Comparison of ENCODE assay signal across 30 cellular contexts in the genomic region with DNA sequence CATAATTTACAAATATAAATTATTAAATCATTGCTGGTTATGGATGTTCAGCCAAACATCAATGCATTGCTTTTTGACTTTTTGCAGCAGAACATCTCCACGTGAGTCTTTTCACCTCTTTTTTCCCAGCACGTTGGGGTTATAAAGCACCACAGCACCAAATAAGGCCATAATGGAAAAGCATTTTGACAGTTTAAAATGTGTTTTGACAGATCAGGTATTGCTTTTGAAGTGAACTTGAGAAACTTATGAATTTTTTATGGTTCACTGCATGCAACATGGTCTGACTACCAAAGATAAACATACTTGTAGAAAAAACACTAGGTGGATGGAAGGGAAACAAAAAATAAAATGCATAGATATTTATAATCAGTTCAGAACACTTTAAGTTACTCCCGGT.
"Had no signal": no experiment of that assay in that cellular context is flagged by ENCODE, and none has a peak within 500 bp of the region (broad histone marks: within the 10 kb centered on the region; RNA-seq: fewer than 3 reads in every experiment).

No MANE protein-coding gene starts in this region.

- H3K27me3 ChIP-seq: adrenal gland, ascending aorta, body of pancreas, brain microvascular endothelial cell, breast epithelium, cardiac muscle cell had no signal

- H3K36me3 ChIP-seq: adrenal gland, ascending aorta, brain microvascular endothelial cell, breast epithelium, cardiac muscle cell had no signal

- H3K4me3 ChIP-seq: adrenal gland, ascending aorta, body of pancreas, breast epithelium, cardiac muscle cell had no signal

- ATAC-seq: activated naive CD4-positive, alpha-beta T cell treated with anti-CD3 and anti-CD28 coated beads, Interleukin-2, amount 50 U/mL, for 72 hours; activated naive CD8-positive, alpha-beta T cell treated with anti-CD3 and anti-CD28 coated beads, Interleukin-2, amount 50 U/mL, for 24 hours; activated T-cell treated with anti-CD3 and anti-CD28 coated beads, Interleukin-2, amount 50 U/mL, for 4 hours; activated T-cell treated with anti-CD3 and anti-CD28 coated beads, Interleukin-2, amount 50 U/mL, for 72 hours; activated T-helper 17 cell treated with anti-CD3 and anti-CD28 coated beads, Interleukin-2, amount 50 U/mL, for 72 hours had no signal

- DNase-seq: activated effector memory CD4-positive, alpha-beta T cell treated with anti-CD3 and anti-CD28 coated beads, Interleukin-2, amount 50 U/mL, for 16 hours; activated effector memory CD4-positive, alpha-beta T cell treated with Interleukin-2 at 50 U/mL for 16 hours; activated gamma-delta T cell; activated gamma-delta T cell treated with Interleukin-2 at 50 U/mL for 16 hours; activated naive CD4-positive, alpha-beta T cell; activated naive CD4-positive, alpha-beta T cell treated with anti-CD3 and anti-CD28 coated beads for 36 hours; activated naive CD4-positive, alpha-beta T cell treated with anti-CD3 and anti-CD28 coated beads, Interleukin-2, amount 10 ng/mL, durations not matched to agents 7 days and 5 days; activated naive CD4-positive, alpha-beta T cell treated with anti-CD3 and anti-CD28 coated beads, Interleukin-2, amount 50 U/mL, for 16 hours; activated naive CD4-positive, alpha-beta T cell treated with Interleukin-2 at 50 U/mL for 16 hours; activated naive CD8-positive, alpha-beta T cell treated with anti-CD3 and anti-CD28 coated beads for 36 hours; activated naive CD8-positive, alpha-beta T cell treated with anti-CD3 and anti-CD28 coated beads, Interleukin-2, amount 10 ng/mL, durations not matched to agents 7 days and 5 days; activated naive CD8-positive, alpha-beta T cell treated with anti-CD3 and anti-CD28 coated beads, Interleukin-2, amount 50 U/mL, for 24 hours; activated T-cell treated with anti-CD3 and anti-CD28 coated beads, Interleukin-2, amount 50 U/mL, for 24 hours; activated T-cell treated with anti-CD3 and anti-CD28 coated beads, Interleukin-2, amount 50 U/mL, for 4 hours; activated T-cell treated with anti-CD3 and anti-CD28 coated beads, Interleukin-2, amount 50 U/mL, for 48 hours; activated T-cell treated with anti-CD3 and anti-CD28 coated beads, Interleukin-2, amount 50 U/mL, for 72 hours; adrenal gland; amniotic stem cell; amygdala; anterior cingulate cortex; aorta; body of pancreas; brain microvascular endothelial cell; central memory CD4-positive, alpha-beta T cell; cerebellar nuclear complex had no signal

- H3K27ac ChIP-seq: adrenal gland, ascending aorta, brain microvascular endothelial cell, breast epithelium, cardiac muscle cell had no signal

- H3K4me1 ChIP-seq: breast epithelium had no signal

- H3K9me3 ChIP-seq: adrenal gland, body of pancreas had no signal
